Comparison of ENCODE assay signal across 1 cellular context in the genomic region with DNA sequence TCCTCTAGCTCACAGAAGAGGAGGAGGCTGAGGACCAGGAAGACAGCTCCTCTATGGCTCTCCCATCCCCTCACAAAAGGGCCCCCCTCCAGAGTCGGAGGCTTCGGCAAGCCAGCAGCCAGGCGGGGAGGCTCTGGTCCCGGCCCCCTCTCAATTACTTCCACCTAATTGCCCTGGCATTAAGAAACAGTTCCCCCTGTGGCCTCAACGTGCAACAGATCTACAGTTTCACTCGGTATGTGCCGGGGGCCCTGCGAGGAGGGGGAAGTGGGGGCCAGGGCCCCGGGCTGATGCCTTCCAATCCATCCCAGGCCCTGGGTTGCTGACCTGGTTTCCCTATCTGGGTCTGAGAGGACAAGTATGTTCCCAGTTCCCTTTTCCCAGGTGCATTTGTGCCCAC.
TF ChIP-seq lines count a peak whose summit lies in the region.

No MANE protein-coding gene starts in this region.

TF ChIP-seq in GM23338, 12 proteins besides CTCF, POLR2A, EP300 and RAD21:
- TF ChIP-seq, protein P1, sequence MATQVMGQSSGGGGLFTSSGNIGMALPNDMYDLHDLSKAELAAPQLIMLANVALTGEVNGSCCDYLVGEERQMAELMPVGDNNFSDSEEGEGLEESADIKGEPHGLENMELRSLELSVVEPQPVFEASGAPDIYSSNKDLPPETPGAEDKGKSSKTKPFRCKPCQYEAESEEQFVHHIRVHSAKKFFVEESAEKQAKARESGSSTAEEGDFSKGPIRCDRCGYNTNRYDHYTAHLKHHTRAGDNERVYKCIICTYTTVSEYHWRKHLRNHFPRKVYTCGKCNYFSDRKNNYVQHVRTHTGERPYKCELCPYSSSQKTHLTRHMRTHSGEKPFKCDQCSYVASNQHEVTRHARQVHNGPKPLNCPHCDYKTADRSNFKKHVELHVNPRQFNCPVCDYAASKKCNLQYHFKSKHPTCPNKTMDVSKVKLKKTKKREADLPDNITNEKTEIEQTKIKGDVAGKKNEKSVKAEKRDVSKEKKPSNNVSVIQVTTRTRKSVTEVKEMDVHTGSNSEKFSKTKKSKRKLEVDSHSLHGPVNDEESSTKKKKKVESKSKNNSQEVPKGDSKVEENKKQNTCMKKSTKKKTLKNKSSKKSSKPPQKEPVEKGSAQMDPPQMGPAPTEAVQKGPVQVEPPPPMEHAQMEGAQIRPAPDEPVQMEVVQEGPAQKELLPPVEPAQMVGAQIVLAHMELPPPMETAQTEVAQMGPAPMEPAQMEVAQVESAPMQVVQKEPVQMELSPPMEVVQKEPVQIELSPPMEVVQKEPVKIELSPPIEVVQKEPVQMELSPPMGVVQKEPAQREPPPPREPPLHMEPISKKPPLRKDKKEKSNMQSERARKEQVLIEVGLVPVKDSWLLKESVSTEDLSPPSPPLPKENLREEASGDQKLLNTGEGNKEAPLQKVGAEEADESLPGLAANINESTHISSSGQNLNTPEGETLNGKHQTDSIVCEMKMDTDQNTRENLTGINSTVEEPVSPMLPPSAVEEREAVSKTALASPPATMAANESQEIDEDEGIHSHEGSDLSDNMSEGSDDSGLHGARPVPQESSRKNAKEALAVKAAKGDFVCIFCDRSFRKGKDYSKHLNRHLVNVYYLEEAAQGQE (IDR thresholded peaks at IDR 0.05; ENCODE audit: unreplicated experiment): no peak
- no peak for TF ChIP-seq EZH2 (IDR thresholded peaks at IDR 0.05; ENCODE audit: low read depth, unreplicated experiment)
TF ChIP-seq in GM23338: peak in this region for 0.
